In genomic region chr4:10089346-10089745, GRCh38 we compare ENCODE assay signal across 9 cellular contexts. TPM values are rescaled to one million over a fixed set of nuclear protein-coding genes. Genes with fewer than 3 reads are reported as not detected.
DNase-seq lines count a peak whose midpoint lies in the region; ATAC-seq and TF ChIP-seq lines count a peak whose summit lies in the region.
"Had no signal": no experiment of that assay in that cellular context is flagged by ENCODE, and none has a peak within 500 bp of the region (broad histone marks: within the 10 kb centered on the region; RNA-seq: fewer than 3 reads in every experiment).

No MANE protein-coding gene starts in this region.

- H3K4me3 Mint-ChIP-seq in natural killer cell = no peak overlapping the region
- no peak overlapping the region for H3K4me3 Mint-ChIP-seq in natural killer cell treated with Interleukin-12 subunit alpha and Interleukin-12 subunit beta and Interleukin-15 and Interleukin-18, amount 100 ng/mL, for 72 hours
- H3K4me3 Mint-ChIP-seq: activated naive CD4-positive, alpha-beta T cell treated with anti-CD3 and anti-CD28 coated beads, Interleukin-2, amount 50 U/mL, for 24 hours had no signal

- H3K27me3 ChIP-seq in mammary epithelial cell (ENCODE audit: insufficient read depth, low read length) (no peaks in the 10 kb centered on the region), kidney epithelial cell (ENCODE audit: control insufficient read depth, insufficient read depth, low read length) (no peaks in the 10 kb centered on the region), upper lobe of right lung (no peaks in the 10 kb centered on the region)

- no peaks in the 10 kb centered on the region for H3K27me3 Mint-ChIP-seq in natural killer cell (ENCODE audit: low read depth in 2 of 2)
- no peaks in the 10 kb centered on the region for H3K27me3 Mint-ChIP-seq in natural killer cell treated with Interleukin-12 subunit alpha and Interleukin-12 subunit beta and Interleukin-15 and Interleukin-18, amount 100 ng/mL, for 72 hours
- H3K27me3 Mint-ChIP-seq: activated naive CD4-positive, alpha-beta T cell treated with anti-CD3 and anti-CD28 coated beads, Interleukin-2, amount 50 U/mL, for 24 hours had no signal

- no peak overlapping the region for H3K9ac ChIP-seq in mammary epithelial cell (ENCODE audit: insufficient read depth, low read length)

- H4K20me1 ChIP-seq in mammary epithelial cell (ENCODE audit: insufficient read depth, low read length) = no peaks in the 10 kb centered on the region

- dilution Hi-C loops in mammary epithelial cell (cut with HindIII; ENCODE audit: low sequenced_read_pairs) = no loop called here

- in situ Hi-C loops in mammary epithelial cell (cut with MboI; ENCODE audit: low sequenced_read_pairs in 2 of 2) = no loop called here

- H3K79me2 ChIP-seq in mammary epithelial cell (ENCODE audit: insufficient read depth, low read length) = peaks cover 96% of the 10 kb centered on the region

- BruUV-seq in mammary epithelial cell (replicated peaks; lab: Mats Ljungman, UMichigan) = no TSS peak

- WGBS in mammary epithelial cell (ENCODE audit: low coverage, missing lambda C conversion rate) = 70% methylated on average over 11 of the region's 11 CpGs

- intact Hi-C loops in natural killer cell (cut with micrococcal nuclease) (no loop called here), mammary epithelial cell (cut with micrococcal nuclease) (no loop called here), upper lobe of right lung (cut with DNase I) (no loop called here)

- CTCF ChIA-PET in mammary epithelial cell (lab: Charles Lee; ENCODE audit: low non-redundant PET) = interaction anchor here (0.6 kb wide), 2 partner anchors 14 to 103 kb away, joined by 3 to 4 read pairs; no protein-coding TSS in a partner anchor

- H3K4me1 Mint-ChIP-seq in natural killer cell = peaks cover 26 to 43% of the 10 kb centered on the region in 2 donors
- H3K4me1 Mint-ChIP-seq in natural killer cell treated with Interleukin-12 subunit alpha and Interleukin-12 subunit beta and Interleukin-15 and Interleukin-18, amount 100 ng/mL, for 72 hours (ENCODE audit: low read depth in 2 of 2) = peaks cover 18 to 45% of the 10 kb centered on the region in 2 donors

- H3K36me3 Mint-ChIP-seq in natural killer cell = no peaks in the 10 kb centered on the region
- H3K36me3 Mint-ChIP-seq in natural killer cell treated with Interleukin-12 subunit alpha and Interleukin-12 subunit beta and Interleukin-15 and Interleukin-18, amount 100 ng/mL, for 72 hours = peaks cover 8% of the 10 kb centered on the region

- no peak for TF ChIP-seq CTCF in natural killer cell (IDR thresholded peaks at IDR 0.05)
- TF ChIP-seq CTCF in mammary epithelial cell (conservative IDR thresholded peaks at IDR 0.05 in 1 of 2, IDR thresholded peaks at IDR 0.05 in 1 of 2; ENCODE audit: extremely low read depth in 1 of 2, insufficient read depth in 1 of 2, low read depth in 1 of 2, low read length in 2 of 2) = peak; percentile 69 to 85
- TF ChIP-seq CTCF in kidney epithelial cell (IDR thresholded peaks at IDR 0.05; ENCODE audit: insufficient read depth, low read length, poor library complexity, severe bottlenecking) = peak; percentile 77
- peak; percentile 56 for TF ChIP-seq CTCF in upper lobe of right lung (IDR thresholded peaks at IDR 0.05)

- H3K4me2 ChIP-seq in mammary epithelial cell (ENCODE audit: insufficient read depth, low read depth, low read length) = no peak overlapping the region

- H3K4me1 ChIP-seq in mammary epithelial cell (ENCODE audit: insufficient read depth, low read length) (peaks cover 43% of the 10 kb centered on the region), upper lobe of right lung (peaks cover 40% of the 10 kb centered on the region)

- peak overlapping the region; percentile 26 to 64 for H3K27ac Mint-ChIP-seq in natural killer cell
- H3K27ac Mint-ChIP-seq in natural killer cell treated with Interleukin-12 subunit alpha and Interleukin-12 subunit beta and Interleukin-15 and Interleukin-18, amount 100 ng/mL, for 72 hours = no peak overlapping the region

- peak overlapping the region; percentile 32 for H3K27ac ChIP-seq in mammary epithelial cell (ENCODE audit: insufficient read depth, low read depth, low read length)
- no peak overlapping the region for H3K27ac ChIP-seq in upper lobe of right lung

- no peak overlapping the region for H3K4me3 ChIP-seq in mammary epithelial cell (replicated peaks in 1 of 3; ENCODE audit: insufficient read depth in 1 of 3, low read depth in 2 of 3, low read length in 3 of 3)
- no peak overlapping the region for H3K4me3 ChIP-seq in kidney epithelial cell (ENCODE audit: low read depth, low read length)
- H3K4me3 ChIP-seq in upper lobe of right lung = no peak overlapping the region

- H3K36me3 ChIP-seq in mammary epithelial cell (ENCODE audit: insufficient read depth, low read length) = peaks cover 54% of the 10 kb centered on the region
- H3K36me3 ChIP-seq in kidney epithelial cell (ENCODE audit: control insufficient read depth, insufficient read depth, low read length) = peaks cover 8% of the 10 kb centered on the region
- peaks cover 96% of the 10 kb centered on the region for H3K36me3 ChIP-seq in upper lobe of right lung

- H3K9me3 Mint-ChIP-seq in natural killer cell = no peaks in the 10 kb centered on the region
- H3K9me3 Mint-ChIP-seq in natural killer cell treated with Interleukin-12 subunit alpha and Interleukin-12 subunit beta and Interleukin-15 and Interleukin-18, amount 100 ng/mL, for 72 hours = no peaks in the 10 kb centered on the region
- H3K9me3 Mint-ChIP-seq: activated naive CD4-positive, alpha-beta T cell treated with anti-CD3 and anti-CD28 coated beads, Interleukin-2, amount 50 U/mL, for 24 hours had no signal

- ATAC-seq in natural killer cell (no peak), upper lobe of right lung (peak; percentile 43), HG03469 (IDR thresholded peaks at IDR 0.05; ENCODE audit: unreplicated experiment) (no peak), GM19397 (IDR thresholded peaks at IDR 0.05; ENCODE audit: unreplicated experiment) (no peak), GM21529 (IDR thresholded peaks at IDR 0.05; ENCODE audit: unreplicated experiment) (no peak)
- no peak for ATAC-seq in natural killer cell treated with Interleukin-12 subunit alpha and Interleukin-12 subunit beta and Interleukin-15 and Interleukin-18, amount 100 ng/mL, for 72 hours

- no peaks in the 10 kb centered on the region for H3K9me3 ChIP-seq in mammary epithelial cell (replicated peaks; ENCODE audit: insufficient read depth, low read length)
- H3K9me3 ChIP-seq in upper lobe of right lung = no peaks in the 10 kb centered on the region

- DNase-seq in natural killer cell = no peak
- no peak for DNase-seq in natural killer cell treated with Interleukin-12 subunit alpha and Interleukin-12 subunit beta and Interleukin-15 and Interleukin-18, amount 100 ng/mL, for 72 hours (ENCODE audit: low spot score)
- no peak for DNase-seq in mammary epithelial cell
- peak; percentile 73 for DNase-seq in kidney epithelial cell (ENCODE audit: low read depth)
- peak; percentile 72 for DNase-seq in upper lobe of right lung

- H2AFZ ChIP-seq in mammary epithelial cell (ENCODE audit: low read depth, low read length) = no peak overlapping the region

RNA-seq across cellular contexts. Expression of gene WDR1, which starts 27.3 kb away (rescaled TPM):
- 100 to 1,000 TPM; 411 to 477 (median 468) TPM for total RNA-seq in natural killer cell
- 100 to 1,000 TPM; 550 to 559 TPM for total RNA-seq in natural killer cell treated with Interleukin-12 subunit alpha and Interleukin-12 subunit beta and Interleukin-15 and Interleukin-18, amount 100 ng/mL, for 72 hours
- 100 to 1,000 TPM; 384 to 470 TPM for total RNA-seq in mammary epithelial cell
- polyA plus RNA-seq in mammary epithelial cell = 466 TPM
- 713 TPM for polyA minus RNA-seq in mammary epithelial cell
- total RNA-seq in kidney epithelial cell = 370 and 385 TPM in 2 replicates
- 234 TPM for total RNA-seq in upper lobe of right lung

Comparison
In these comparisons a context has a peak if more than half of its experiments do, and no peak if none do; other contexts are left out.
1. H3K27ac Mint-ChIP-seq: peak in natural killer cell (2 of 2); none in natural killer cell treated with Interleukin-12 subunit alpha and Interleukin-12 subunit beta and Interleukin-15 and Interleukin-18, amount 100 ng/mL, for 72 hours (0 of 2).
2. DNase-seq: peak in kidney epithelial cell (single experiment) and upper lobe of right lung (single experiment); none in natural killer cell (single experiment), natural killer cell treated with Interleukin-12 subunit alpha and Interleukin-12 subunit beta and Interleukin-15 and Interleukin-18, amount 100 ng/mL, for 72 hours (single experiment) and mammary epithelial cell (single experiment).